1 cellular context compared by ENCODE assay signal in the genomic region with DNA sequence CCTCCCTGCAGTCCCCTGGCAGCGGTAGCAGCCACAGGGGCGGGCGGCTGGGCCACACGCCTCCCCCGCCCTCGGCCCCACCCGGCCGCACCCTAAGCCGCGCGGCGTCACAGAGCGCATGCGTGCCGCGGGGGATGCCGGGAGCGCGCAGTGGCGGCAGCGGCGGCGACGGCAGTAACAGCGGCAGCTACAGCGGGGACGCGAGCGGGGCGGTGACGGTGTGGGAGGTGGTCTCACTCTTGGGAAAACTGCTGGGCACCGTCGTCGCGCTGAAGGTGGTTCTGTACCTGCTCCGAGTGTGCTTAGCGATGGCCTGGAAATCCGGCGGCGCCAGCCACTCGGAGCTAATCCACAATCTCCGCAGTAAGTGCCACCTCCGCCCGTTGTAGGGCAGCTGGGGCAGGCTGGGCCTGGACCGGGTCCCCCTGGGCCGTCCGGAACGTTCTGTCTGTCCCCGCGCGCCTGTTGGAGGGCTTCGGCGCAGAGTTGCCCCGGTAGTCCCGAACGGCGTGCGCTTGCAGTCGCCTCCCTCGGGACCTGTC.
TF ChIP-seq lines count a peak whose summit lies in the region.

Gene PCMT1 (plus strand): TSS at position 148 of the 542 bp plus-strand sequence. CDS start 161 bp downstream, at position 309.

TF ChIP-seq in HEK293, 187 proteins besides CTCF, POLR2A, EP300 and RAD21 (continued from another document and continues in another):
- TF ChIP-seq WT1 (tag by site-specific recombination; IDR thresholded peaks at IDR 0.05) = no peak
- TF ChIP-seq ZNF513 (tag by site-specific recombination; IDR thresholded peaks at IDR 0.05) = no peak
- TF ChIP-seq PRDM4 (tag by site-specific recombination; IDR thresholded peaks at IDR 0.05) = 0 out of 2 replicates have a peak, but pooled peaks have one; percentile 7
- TF ChIP-seq ZNF292 (tag by site-specific recombination; IDR thresholded peaks at IDR 0.05; ENCODE audit: borderline replicate concordance, low read depth) = no peak
- TF ChIP-seq ZNF777 (tag by site-specific recombination; IDR thresholded peaks at IDR 0.05; ENCODE audit: borderline replicate concordance) = peak; percentile 79; the same call in 1 of the 2 replicates
- peak; percentile 91 for TF ChIP-seq ZNF76 (tag by site-specific recombination; IDR thresholded peaks at IDR 0.05; ENCODE audit: borderline replicate concordance, low read depth)
- TF ChIP-seq ZNF121 (tag by site-specific recombination; IDR thresholded peaks at IDR 0.05) = peak; percentile 64
- no peak for TF ChIP-seq ZSCAN16 (tag by site-specific recombination; IDR thresholded peaks at IDR 0.05)
- no peak for TF ChIP-seq ZNF530 (tag by site-specific recombination; IDR thresholded peaks at IDR 0.05; ENCODE audit: low read depth)
- TF ChIP-seq TSHZ1 (tag by site-specific recombination; IDR thresholded peaks at IDR 0.05; ENCODE audit: borderline replicate concordance) = no peak
- TF ChIP-seq HOXA7 (CRISPR knock-in tag; IDR thresholded peaks at IDR 0.05; ENCODE audit: borderline replicate concordance) = no peak
- TF ChIP-seq GLIS1 (tag by site-specific recombination; IDR thresholded peaks at IDR 0.05) = no peak
- TF ChIP-seq ZNF23 (tag by site-specific recombination; IDR thresholded peaks at IDR 0.05; ENCODE audit: borderline replicate concordance) = no peak
- no peak for TF ChIP-seq ZNF354C (tag by site-specific recombination; IDR thresholded peaks at IDR 0.05; ENCODE audit: borderline replicate concordance, low read depth)
- TF ChIP-seq ZBTB7A (tag by site-specific recombination; IDR thresholded peaks at IDR 0.05; ENCODE audit: low read depth) = no peak; the same call in 1 of the 2 replicates
- no peak; the same call in 1 of the 2 replicates for TF ChIP-seq ZSCAN4 (tag by site-specific recombination; IDR thresholded peaks at IDR 0.05)
- TF ChIP-seq KLF17 (tag by site-specific recombination; IDR thresholded peaks at IDR 0.05) = 0 out of 2 replicates have a peak, but pooled peaks have one; percentile 40
- no peak for TF ChIP-seq ZNF514 (tag by site-specific recombination; IDR thresholded peaks at IDR 0.05)
- TF ChIP-seq IKZF3 (tag by site-specific recombination; IDR thresholded peaks at IDR 0.05) = no peak
- TF ChIP-seq ZNF596 (tag by site-specific recombination; IDR thresholded peaks at IDR 0.05) = no peak
- TF ChIP-seq, protein P1, sequence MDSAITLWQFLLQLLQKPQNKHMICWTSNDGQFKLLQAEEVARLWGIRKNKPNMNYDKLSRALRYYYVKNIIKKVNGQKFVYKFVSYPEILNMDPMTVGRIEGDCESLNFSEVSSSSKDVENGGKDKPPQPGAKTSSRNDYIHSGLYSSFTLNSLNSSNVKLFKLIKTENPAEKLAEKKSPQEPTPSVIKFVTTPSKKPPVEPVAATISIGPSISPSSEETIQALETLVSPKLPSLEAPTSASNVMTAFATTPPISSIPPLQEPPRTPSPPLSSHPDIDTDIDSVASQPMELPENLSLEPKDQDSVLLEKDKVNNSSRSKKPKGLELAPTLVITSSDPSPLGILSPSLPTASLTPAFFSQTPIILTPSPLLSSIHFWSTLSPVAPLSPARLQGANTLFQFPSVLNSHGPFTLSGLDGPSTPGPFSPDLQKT (IDR thresholded peaks at IDR 0.05; ENCODE audit: borderline replicate concordance, low read depth, low read length) = no peak
- TF ChIP-seq KLF8 (tag by site-specific recombination; IDR thresholded peaks at IDR 0.05) = no peak; the same call in 1 of the 2 replicates
- no peak for TF ChIP-seq ZNF302 (tag by site-specific recombination; IDR thresholded peaks at IDR 0.05; ENCODE audit: low read depth)
- 0 out of 2 replicates have a peak, but pooled peaks have one; percentile 39 for TF ChIP-seq ZNF394 (tag by site-specific recombination; IDR thresholded peaks at IDR 0.05; ENCODE audit: borderline replicate concordance)
- no peak for TF ChIP-seq ZNF791 (tag by site-specific recombination; IDR thresholded peaks at IDR 0.05)
- TF ChIP-seq ZNF623 (tag by site-specific recombination; IDR thresholded peaks at IDR 0.05) = no peak
- no peak for TF ChIP-seq ZNF510 (tag by site-specific recombination; IDR thresholded peaks at IDR 0.05; ENCODE audit: insufficient replicate concordance)
- TF ChIP-seq SCRT1 (tag by site-specific recombination; IDR thresholded peaks at IDR 0.05; ENCODE audit: borderline replicate concordance) = no peak
- no peak for TF ChIP-seq ZSCAN23 (tag by site-specific recombination; IDR thresholded peaks at IDR 0.05)
- TF ChIP-seq ZNF18 (tag by site-specific recombination; IDR thresholded peaks at IDR 0.05) = no peak
- no peak for TF ChIP-seq ZNF433 (tag by site-specific recombination; IDR thresholded peaks at IDR 0.05; ENCODE audit: low read depth)
- TF ChIP-seq ZBTB10 (tag by site-specific recombination; IDR thresholded peaks at IDR 0.05) = 0 out of 2 replicates have a peak, but pooled peaks have one; percentile 13
- peak; percentile 83 for TF ChIP-seq PATZ1 (tag by site-specific recombination; IDR thresholded peaks at IDR 0.05)
- TF ChIP-seq ZBTB8A (tag by site-specific recombination; IDR thresholded peaks at IDR 0.05) = peak; percentile 90
- no peak for TF ChIP-seq ZNF248 (tag by site-specific recombination; IDR thresholded peaks at IDR 0.05)
- TF ChIP-seq ZFP41 (tag by site-specific recombination; IDR thresholded peaks at IDR 0.05; ENCODE audit: borderline replicate concordance) = no peak
- TF ChIP-seq ZBTB17 (tag by site-specific recombination; IDR thresholded peaks at IDR 0.05) = no peak
